1 cellular context compared by ENCODE assay signal in the genomic region with DNA sequence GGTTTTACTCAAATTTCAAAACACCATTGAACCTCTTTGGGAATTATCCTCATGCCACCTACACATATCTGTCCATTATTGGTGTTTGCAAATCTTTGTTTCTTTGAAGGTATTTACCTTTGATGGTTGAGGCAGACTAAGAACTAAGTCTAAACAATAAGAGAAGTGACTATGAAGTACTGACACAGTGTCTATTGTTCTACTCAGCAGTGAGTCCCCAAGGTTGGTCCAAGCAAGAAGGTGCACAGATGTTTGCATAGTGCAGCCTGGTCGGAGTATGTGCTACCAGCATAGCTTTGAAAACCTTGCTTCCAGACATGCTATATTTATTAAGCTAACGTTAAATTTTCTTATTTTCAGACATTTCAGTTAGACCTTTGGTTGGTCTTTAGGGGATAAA.
TF ChIP-seq lines count a peak whose summit lies in the region.

No MANE protein-coding gene starts in this region.

TF ChIP-seq in HepG2, 621 proteins besides CTCF, POLR2A, EP300 and RAD21 (continues in another document):
- TF ChIP-seq, protein P1, sequence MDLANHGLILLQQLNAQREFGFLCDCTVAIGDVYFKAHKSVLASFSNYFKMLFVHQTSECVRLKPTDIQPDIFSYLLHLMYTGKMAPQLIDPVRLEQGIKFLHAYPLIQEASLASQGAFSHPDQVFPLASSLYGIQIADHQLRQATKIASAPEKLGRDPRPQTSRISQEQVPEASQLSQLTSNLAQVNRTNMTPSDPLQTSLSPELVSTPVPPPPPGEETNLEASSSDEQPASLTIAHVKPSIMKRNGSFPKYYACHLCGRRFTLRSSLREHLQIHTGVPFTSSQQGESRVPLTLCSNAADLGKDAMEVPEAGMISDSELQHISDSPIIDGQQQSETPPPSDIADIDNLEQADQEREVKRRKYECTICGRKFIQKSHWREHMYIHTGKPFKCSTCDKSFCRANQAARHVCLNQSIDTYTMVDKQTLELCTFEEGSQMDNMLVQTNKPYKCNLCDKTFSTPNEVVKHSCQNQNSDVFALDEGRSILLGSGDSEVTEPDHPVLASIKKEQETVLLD (CRISPR knock-in tag; IDR thresholded peaks at IDR 0.05; ENCODE audit: low read depth), result no peak
- TF ChIP-seq, protein P2, sequence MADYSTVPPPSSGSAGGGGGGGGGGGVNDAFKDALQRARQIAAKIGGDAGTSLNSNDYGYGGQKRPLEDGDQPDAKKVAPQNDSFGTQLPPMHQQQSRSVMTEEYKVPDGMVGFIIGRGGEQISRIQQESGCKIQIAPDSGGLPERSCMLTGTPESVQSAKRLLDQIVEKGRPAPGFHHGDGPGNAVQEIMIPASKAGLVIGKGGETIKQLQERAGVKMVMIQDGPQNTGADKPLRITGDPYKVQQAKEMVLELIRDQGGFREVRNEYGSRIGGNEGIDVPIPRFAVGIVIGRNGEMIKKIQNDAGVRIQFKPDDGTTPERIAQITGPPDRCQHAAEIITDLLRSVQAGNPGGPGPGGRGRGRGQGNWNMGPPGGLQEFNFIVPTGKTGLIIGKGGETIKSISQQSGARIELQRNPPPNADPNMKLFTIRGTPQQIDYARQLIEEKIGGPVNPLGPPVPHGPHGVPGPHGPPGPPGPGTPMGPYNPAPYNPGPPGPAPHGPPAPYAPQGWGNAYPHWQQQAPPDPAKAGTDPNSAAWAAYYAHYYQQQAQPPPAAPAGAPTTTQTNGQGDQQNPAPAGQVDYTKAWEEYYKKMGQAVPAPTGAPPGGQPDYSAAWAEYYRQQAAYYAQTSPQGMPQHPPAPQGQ (CRISPR knock-in tag; IDR thresholded peaks at IDR 0.05; ENCODE audit: borderline replicate concordance), result no peak
- no peak for TF ChIP-seq GABPB1 (CRISPR knock-in tag; IDR thresholded peaks at IDR 0.05)
- TF ChIP-seq SMAD3 (CRISPR knock-in tag; IDR thresholded peaks at IDR 0.05), result no peak
- no peak for TF ChIP-seq HNRNPH1 (optimal IDR thresholded peaks at IDR 0.05; ENCODE audit: low read depth, low read length)
- TF ChIP-seq KDM4B (CRISPR knock-in tag; IDR thresholded peaks at IDR 0.05), result no peak
- no peak for TF ChIP-seq ARID2 (CRISPR knock-in tag; IDR thresholded peaks at IDR 0.05; ENCODE audit: borderline replicate concordance)
- no peak for TF ChIP-seq JUNB (CRISPR knock-in tag; IDR thresholded peaks at IDR 0.05; ENCODE audit: borderline replicate concordance)
- 0 out of 2 replicates have a peak, but pooled peaks have one; percentile 7 for TF ChIP-seq ZNF331 (CRISPR knock-in tag; IDR thresholded peaks at IDR 0.05)
- no peak for TF ChIP-seq NFIB (CRISPR knock-in tag; IDR thresholded peaks at IDR 0.05; ENCODE audit: borderline replicate concordance)
- TF ChIP-seq NFATC3 (CRISPR knock-in tag; IDR thresholded peaks at IDR 0.05), result no peak
- TF ChIP-seq SMARCC2 (IDR thresholded peaks at IDR 0.05), result no peak
- TF ChIP-seq FOXA1 (IDR thresholded peaks at IDR 0.05), result no peak
- TF ChIP-seq FOXA1 (CRISPR knock-in tag; IDR thresholded peaks at IDR 0.05), result peak; percentile 19; the same call in 1 of the 2 replicates
- TF ChIP-seq, protein P3, sequence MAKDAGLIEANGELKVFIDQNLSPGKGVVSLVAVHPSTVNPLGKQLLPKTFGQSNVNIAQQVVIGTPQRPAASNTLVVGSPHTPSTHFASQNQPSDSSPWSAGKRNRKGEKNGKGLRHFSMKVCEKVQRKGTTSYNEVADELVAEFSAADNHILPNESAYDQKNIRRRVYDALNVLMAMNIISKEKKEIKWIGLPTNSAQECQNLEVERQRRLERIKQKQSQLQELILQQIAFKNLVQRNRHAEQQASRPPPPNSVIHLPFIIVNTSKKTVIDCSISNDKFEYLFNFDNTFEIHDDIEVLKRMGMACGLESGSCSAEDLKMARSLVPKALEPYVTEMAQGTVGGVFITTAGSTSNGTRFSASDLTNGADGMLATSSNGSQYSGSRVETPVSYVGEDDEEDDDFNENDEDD (CRISPR knock-in tag; IDR thresholded peaks at IDR 0.05; ENCODE audit: borderline replicate concordance), result no peak
- TF ChIP-seq TAF1 (CRISPR knock-in tag; IDR thresholded peaks at IDR 0.05), result no peak
- TF ChIP-seq TEAD3 (CRISPR knock-in tag; optimal IDR thresholded peaks at IDR 0.05; ENCODE audit: borderline replicate concordance), result peak; percentile 40
- no peak for TF ChIP-seq MYNN (CRISPR knock-in tag; IDR thresholded peaks at IDR 0.05; ENCODE audit: low read depth)
- TF ChIP-seq, protein P4, sequence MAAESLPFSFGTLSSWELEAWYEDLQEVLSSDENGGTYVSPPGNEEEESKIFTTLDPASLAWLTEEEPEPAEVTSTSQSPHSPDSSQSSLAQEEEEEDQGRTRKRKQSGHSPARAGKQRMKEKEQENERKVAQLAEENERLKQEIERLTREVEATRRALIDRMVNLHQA (CRISPR knock-in tag; IDR thresholded peaks at IDR 0.05), result no peak
- TF ChIP-seq, protein P5, sequence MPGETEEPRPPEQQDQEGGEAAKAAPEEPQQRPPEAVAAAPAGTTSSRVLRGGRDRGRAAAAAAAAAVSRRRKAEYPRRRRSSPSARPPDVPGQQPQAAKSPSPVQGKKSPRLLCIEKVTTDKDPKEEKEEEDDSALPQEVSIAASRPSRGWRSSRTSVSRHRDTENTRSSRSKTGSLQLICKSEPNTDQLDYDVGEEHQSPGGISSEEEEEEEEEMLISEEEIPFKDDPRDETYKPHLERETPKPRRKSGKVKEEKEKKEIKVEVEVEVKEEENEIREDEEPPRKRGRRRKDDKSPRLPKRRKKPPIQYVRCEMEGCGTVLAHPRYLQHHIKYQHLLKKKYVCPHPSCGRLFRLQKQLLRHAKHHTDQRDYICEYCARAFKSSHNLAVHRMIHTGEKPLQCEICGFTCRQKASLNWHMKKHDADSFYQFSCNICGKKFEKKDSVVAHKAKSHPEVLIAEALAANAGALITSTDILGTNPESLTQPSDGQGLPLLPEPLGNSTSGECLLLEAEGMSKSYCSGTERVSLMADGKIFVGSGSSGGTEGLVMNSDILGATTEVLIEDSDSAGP (CRISPR knock-in tag; IDR thresholded peaks at IDR 0.05; ENCODE audit: borderline replicate concordance), result no peak
- no peak for TF ChIP-seq NR2F1 (CRISPR knock-in tag; IDR thresholded peaks at IDR 0.05)
- no peak for TF ChIP-seq MEIS2 (CRISPR knock-in tag; IDR thresholded peaks at IDR 0.05)
- TF ChIP-seq, protein P6, sequence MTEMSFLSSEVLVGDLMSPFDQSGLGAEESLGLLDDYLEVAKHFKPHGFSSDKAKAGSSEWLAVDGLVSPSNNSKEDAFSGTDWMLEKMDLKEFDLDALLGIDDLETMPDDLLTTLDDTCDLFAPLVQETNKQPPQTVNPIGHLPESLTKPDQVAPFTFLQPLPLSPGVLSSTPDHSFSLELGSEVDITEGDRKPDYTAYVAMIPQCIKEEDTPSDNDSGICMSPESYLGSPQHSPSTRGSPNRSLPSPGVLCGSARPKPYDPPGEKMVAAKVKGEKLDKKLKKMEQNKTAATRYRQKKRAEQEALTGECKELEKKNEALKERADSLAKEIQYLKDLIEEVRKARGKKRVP (CRISPR knock-in tag; IDR thresholded peaks at IDR 0.05), result no peak
- TF ChIP-seq ZNF563 (CRISPR knock-in tag; IDR thresholded peaks at IDR 0.05), result no peak
- TF ChIP-seq PRMT3 (CRISPR knock-in tag; IDR thresholded peaks at IDR 0.05; ENCODE audit: borderline replicate concordance, low read depth), result no peak
- TF ChIP-seq SOX5 (CRISPR knock-in tag; IDR thresholded peaks at IDR 0.05; ENCODE audit: borderline replicate concordance), result peak; percentile 87
- no peak for TF ChIP-seq FOXP1 (IDR thresholded peaks at IDR 0.05)
- no peak for TF ChIP-seq FOXP1 (CRISPR knock-in tag; IDR thresholded peaks at IDR 0.05)
- TF ChIP-seq, protein P7, sequence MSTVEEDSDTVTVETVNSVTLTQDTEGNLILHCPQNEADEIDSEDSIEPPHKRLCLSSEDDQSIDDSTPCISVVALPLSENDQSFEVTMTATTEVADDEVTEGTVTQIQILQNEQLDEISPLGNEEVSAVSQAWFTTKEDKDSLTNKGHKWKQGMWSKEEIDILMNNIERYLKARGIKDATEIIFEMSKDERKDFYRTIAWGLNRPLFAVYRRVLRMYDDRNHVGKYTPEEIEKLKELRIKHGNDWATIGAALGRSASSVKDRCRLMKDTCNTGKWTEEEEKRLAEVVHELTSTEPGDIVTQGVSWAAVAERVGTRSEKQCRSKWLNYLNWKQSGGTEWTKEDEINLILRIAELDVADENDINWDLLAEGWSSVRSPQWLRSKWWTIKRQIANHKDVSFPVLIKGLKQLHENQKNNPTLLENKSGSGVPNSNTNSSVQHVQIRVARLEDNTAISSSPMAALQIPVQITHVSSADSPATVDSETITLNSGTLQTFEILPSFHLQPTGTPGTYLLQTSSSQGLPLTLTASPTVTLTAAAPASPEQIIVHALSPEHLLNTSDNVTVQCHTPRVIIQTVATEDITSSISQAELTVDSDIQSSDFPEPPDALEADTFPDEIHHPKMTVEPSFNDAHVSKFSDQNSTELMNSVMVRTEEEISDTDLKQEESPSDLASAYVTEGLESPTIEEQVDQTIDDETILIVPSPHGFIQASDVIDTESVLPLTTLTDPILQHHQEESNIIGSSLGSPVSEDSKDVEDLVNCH (CRISPR knock-in tag; IDR thresholded peaks at IDR 0.05), result no peak
- TF ChIP-seq HNRNPK (IDR thresholded peaks at IDR 0.05; ENCODE audit: low read depth, low read length, poor library complexity, severe bottlenecking), result no peak
- no peak for TF ChIP-seq ZNF552 (CRISPR knock-in tag; IDR thresholded peaks at IDR 0.05; ENCODE audit: borderline replicate concordance)
- no peak for TF ChIP-seq ZNF670 (CRISPR knock-in tag; IDR thresholded peaks at IDR 0.05; ENCODE audit: borderline replicate concordance)
- TF ChIP-seq, protein P8, sequence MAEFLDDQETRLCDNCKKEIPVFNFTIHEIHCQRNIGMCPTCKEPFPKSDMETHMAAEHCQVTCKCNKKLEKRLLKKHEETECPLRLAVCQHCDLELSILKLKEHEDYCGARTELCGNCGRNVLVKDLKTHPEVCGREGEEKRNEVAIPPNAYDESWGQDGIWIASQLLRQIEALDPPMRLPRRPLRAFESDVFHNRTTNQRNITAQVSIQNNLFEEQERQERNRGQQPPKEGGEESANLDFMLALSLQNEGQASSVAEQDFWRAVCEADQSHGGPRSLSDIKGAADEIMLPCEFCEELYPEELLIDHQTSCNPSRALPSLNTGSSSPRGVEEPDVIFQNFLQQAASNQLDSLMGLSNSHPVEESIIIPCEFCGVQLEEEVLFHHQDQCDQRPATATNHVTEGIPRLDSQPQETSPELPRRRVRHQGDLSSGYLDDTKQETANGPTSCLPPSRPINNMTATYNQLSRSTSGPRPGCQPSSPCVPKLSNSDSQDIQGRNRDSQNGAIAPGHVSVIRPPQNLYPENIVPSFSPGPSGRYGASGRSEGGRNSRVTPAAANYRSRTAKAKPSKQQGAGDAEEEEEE (CRISPR knock-in tag; IDR thresholded peaks at IDR 0.05; ENCODE audit: borderline replicate concordance), result no peak
- peak; percentile 65; the same call in 1 of the 2 replicates for TF ChIP-seq SOX13 (IDR thresholded peaks at IDR 0.05)
- TF ChIP-seq SOX13 (CRISPR knock-in tag; conservative IDR thresholded peaks at IDR 0.05 in 1 of 2, IDR thresholded peaks at IDR 0.05 in 1 of 2), result peak in 1 of 2 experiments; percentile 97; a peak in 2 of 4 replicates
- no peak for TF ChIP-seq GABPA (IDR thresholded peaks at IDR 0.05; ENCODE audit: low read depth, low read length)
- no peak for TF ChIP-seq GABPA (CRISPR knock-in tag; IDR thresholded peaks at IDR 0.05; ENCODE audit: low read depth)
- 0 out of 2 replicates have a peak, but pooled peaks have one; percentile 33 for TF ChIP-seq GATAD2A (CRISPR knock-in tag; IDR thresholded peaks at IDR 0.05)
- TF ChIP-seq ZNF33B (CRISPR knock-in tag; IDR thresholded peaks at IDR 0.05), result no peak
- TF ChIP-seq, protein P9, sequence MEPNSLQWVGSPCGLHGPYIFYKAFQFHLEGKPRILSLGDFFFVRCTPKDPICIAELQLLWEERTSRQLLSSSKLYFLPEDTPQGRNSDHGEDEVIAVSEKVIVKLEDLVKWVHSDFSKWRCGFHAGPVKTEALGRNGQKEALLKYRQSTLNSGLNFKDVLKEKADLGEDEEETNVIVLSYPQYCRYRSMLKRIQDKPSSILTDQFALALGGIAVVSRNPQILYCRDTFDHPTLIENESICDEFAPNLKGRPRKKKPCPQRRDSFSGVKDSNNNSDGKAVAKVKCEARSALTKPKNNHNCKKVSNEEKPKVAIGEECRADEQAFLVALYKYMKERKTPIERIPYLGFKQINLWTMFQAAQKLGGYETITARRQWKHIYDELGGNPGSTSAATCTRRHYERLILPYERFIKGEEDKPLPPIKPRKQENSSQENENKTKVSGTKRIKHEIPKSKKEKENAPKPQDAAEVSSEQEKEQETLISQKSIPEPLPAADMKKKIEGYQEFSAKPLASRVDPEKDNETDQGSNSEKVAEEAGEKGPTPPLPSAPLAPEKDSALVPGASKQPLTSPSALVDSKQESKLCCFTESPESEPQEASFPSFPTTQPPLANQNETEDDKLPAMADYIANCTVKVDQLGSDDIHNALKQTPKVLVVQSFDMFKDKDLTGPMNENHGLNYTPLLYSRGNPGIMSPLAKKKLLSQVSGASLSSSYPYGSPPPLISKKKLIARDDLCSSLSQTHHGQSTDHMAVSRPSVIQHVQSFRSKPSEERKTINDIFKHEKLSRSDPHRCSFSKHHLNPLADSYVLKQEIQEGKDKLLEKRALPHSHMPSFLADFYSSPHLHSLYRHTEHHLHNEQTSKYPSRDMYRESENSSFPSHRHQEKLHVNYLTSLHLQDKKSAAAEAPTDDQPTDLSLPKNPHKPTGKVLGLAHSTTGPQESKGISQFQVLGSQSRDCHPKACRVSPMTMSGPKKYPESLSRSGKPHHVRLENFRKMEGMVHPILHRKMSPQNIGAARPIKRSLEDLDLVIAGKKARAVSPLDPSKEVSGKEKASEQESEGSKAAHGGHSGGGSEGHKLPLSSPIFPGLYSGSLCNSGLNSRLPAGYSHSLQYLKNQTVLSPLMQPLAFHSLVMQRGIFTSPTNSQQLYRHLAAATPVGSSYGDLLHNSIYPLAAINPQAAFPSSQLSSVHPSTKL (CRISPR knock-in tag; IDR thresholded peaks at IDR 0.05), result 0 out of 2 replicates have a peak, but pooled peaks have one; percentile 34
- TF ChIP-seq, protein P10, sequence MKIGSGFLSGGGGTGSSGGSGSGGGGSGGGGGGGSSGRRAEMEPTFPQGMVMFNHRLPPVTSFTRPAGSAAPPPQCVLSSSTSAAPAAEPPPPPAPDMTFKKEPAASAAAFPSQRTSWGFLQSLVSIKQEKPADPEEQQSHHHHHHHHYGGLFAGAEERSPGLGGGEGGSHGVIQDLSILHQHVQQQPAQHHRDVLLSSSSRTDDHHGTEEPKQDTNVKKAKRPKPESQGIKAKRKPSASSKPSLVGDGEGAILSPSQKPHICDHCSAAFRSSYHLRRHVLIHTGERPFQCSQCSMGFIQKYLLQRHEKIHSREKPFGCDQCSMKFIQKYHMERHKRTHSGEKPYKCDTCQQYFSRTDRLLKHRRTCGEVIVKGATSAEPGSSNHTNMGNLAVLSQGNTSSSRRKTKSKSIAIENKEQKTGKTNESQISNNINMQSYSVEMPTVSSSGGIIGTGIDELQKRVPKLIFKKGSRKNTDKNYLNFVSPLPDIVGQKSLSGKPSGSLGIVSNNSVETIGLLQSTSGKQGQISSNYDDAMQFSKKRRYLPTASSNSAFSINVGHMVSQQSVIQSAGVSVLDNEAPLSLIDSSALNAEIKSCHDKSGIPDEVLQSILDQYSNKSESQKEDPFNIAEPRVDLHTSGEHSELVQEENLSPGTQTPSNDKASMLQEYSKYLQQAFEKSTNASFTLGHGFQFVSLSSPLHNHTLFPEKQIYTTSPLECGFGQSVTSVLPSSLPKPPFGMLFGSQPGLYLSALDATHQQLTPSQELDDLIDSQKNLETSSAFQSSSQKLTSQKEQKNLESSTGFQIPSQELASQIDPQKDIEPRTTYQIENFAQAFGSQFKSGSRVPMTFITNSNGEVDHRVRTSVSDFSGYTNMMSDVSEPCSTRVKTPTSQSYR (CRISPR knock-in tag; IDR thresholded peaks at IDR 0.05; ENCODE audit: borderline replicate concordance), result no peak
